Comparison of ENCODE assay signal across 22 cellular contexts in genomic region chr10:29609696-29610095, GRCh38.
"Had no signal": no experiment of that assay in that cellular context is flagged by ENCODE, and none has a peak within 500 bp of the region (broad histone marks: within the 10 kb centered on the region; RNA-seq: fewer than 3 reads in every experiment).

No MANE protein-coding gene starts in this region.

- H3K9me3 ChIP-seq: esophagus squamous epithelium, lower lobe of right lung, right lobe of liver, transverse colon had no signal

- H3K27me3 Mint-ChIP-seq: activated CD4-positive, alpha-beta T cell treated with anti-CD3 and anti-CD28 coated beads, Interleukin-2, amount 10 ng/mL, durations not matched to agents 24 days and 14 days; activated CD8-positive, alpha-beta T cell treated with anti-CD3 and anti-CD28 coated beads for 36 hours; activated naive CD8-positive, alpha-beta T cell treated with anti-CD3 and anti-CD28 coated beads, Interleukin-2, amount 50 U/mL, for 24 hours; activated T-helper 17 cell treated with anti-CD3 and anti-CD28 coated beads, Interleukin-2, amount 50 U/mL, for 72 hours; progenitor cell of endocrine pancreas had no signal

- H3K36me3 ChIP-seq: lower lobe of right lung, right lobe of liver, transverse colon had no signal

- H3K27me3 ChIP-seq: esophagus squamous epithelium, right lobe of liver, transverse colon had no signal

- H3K27ac ChIP-seq: lower lobe of right lung, right lobe of liver had no signal

- DNase-seq: activated CD4-positive, alpha-beta T cell treated with anti-CD3 and anti-CD28 coated beads, Interleukin-2, amount 10 ng/mL, durations not matched to agents 24 days and 14 days; activated CD8-positive, alpha-beta T cell treated with anti-CD3 and anti-CD28 coated beads for 36 hours; activated naive CD4-positive, alpha-beta T cell; activated naive CD8-positive, alpha-beta T cell treated with anti-CD3 and anti-CD28 coated beads, Interleukin-2, amount 50 U/mL, for 24 hours; activated T-cell treated with anti-CD3 and anti-CD28 coated beads, Interleukin-2, amount 50 U/mL, for 1 hour; aorta; cerebellar nuclear complex; cortex of kidney; effector CD4-positive, alpha-beta T cell; esophagus squamous epithelium; hippocampal formation; left cardiac atrium; lower lobe of right lung; midbrain; right lobe of liver; stimulated activated CD4-positive, alpha-beta T cell treated with anti-CD3 and anti-CD28 coated beads, Interleukin-4, amount 100 ng/mL, for 24 hours; T1000; transverse colon had no signal

- H3K36me3 Mint-ChIP-seq: stimulated activated memory B cell treated with anti-CD40 and anti-IgM and Interleukin-4, amounts not matched to agents 10 μg/mL and 1 μg/mL and 100 μg/mL, for 72 hours had no signal

- H3K4me3 Mint-ChIP-seq: activated CD4-positive, alpha-beta T cell treated with anti-CD3 and anti-CD28 coated beads, Interleukin-2, amount 10 ng/mL, durations not matched to agents 24 days and 14 days; activated CD8-positive, alpha-beta T cell treated with anti-CD3 and anti-CD28 coated beads for 36 hours; activated naive CD8-positive, alpha-beta T cell treated with anti-CD3 and anti-CD28 coated beads, Interleukin-2, amount 50 U/mL, for 24 hours; activated T-helper 17 cell treated with anti-CD3 and anti-CD28 coated beads, Interleukin-2, amount 50 U/mL, for 72 hours; nephron; stimulated activated memory B cell treated with anti-CD40 and anti-IgM and Interleukin-4, amounts not matched to agents 10 μg/mL and 1 μg/mL and 100 μg/mL, for 72 hours had no signal

- H3K4me1 Mint-ChIP-seq: activated CD4-positive, alpha-beta T cell treated with anti-CD3 and anti-CD28 coated beads, Interleukin-2, amount 10 ng/mL, durations not matched to agents 24 days and 14 days; activated naive CD8-positive, alpha-beta T cell treated with anti-CD3 and anti-CD28 coated beads, Interleukin-2, amount 50 U/mL, for 24 hours; stimulated activated memory B cell treated with anti-CD40 and anti-IgM and Interleukin-4, amounts not matched to agents 10 μg/mL and 1 μg/mL and 100 μg/mL, for 72 hours had no signal

- ATAC-seq: activated CD8-positive, alpha-beta T cell treated with anti-CD3 and anti-CD28 coated beads for 36 hours; activated naive CD8-positive, alpha-beta T cell treated with anti-CD3 and anti-CD28 coated beads, Interleukin-2, amount 50 U/mL, for 24 hours; activated T-helper 17 cell treated with anti-CD3 and anti-CD28 coated beads, Interleukin-2, amount 50 U/mL, for 72 hours; left cardiac atrium; stimulated activated memory B cell treated with anti-CD40 and anti-IgM and Interleukin-4, amounts not matched to agents 10 μg/mL and 1 μg/mL and 100 μg/mL, for 72 hours had no signal

- H3K9me3 Mint-ChIP-seq: activated naive CD8-positive, alpha-beta T cell treated with anti-CD3 and anti-CD28 coated beads, Interleukin-2, amount 50 U/mL, for 24 hours; activated T-helper 17 cell treated with anti-CD3 and anti-CD28 coated beads, Interleukin-2, amount 50 U/mL, for 72 hours; nephron had no signal

- H3K4me1 ChIP-seq: lower lobe of right lung, right lobe of liver had no signal

- H3K4me3 ChIP-seq: esophagus squamous epithelium, lower lobe of right lung, right lobe of liver, transverse colon had no signal

- H3K27ac Mint-ChIP-seq: activated CD4-positive, alpha-beta T cell treated with anti-CD3 and anti-CD28 coated beads, Interleukin-2, amount 10 ng/mL, durations not matched to agents 24 days and 14 days; activated CD8-positive, alpha-beta T cell treated with anti-CD3 and anti-CD28 coated beads for 36 hours; activated naive CD8-positive, alpha-beta T cell treated with anti-CD3 and anti-CD28 coated beads, Interleukin-2, amount 50 U/mL, for 24 hours; activated T-helper 17 cell treated with anti-CD3 and anti-CD28 coated beads, Interleukin-2, amount 50 U/mL, for 72 hours; stimulated activated memory B cell treated with anti-CD40 and anti-IgM and Interleukin-4, amounts not matched to agents 10 μg/mL and 1 μg/mL and 100 μg/mL, for 72 hours had no signal
